ENCODE assay signal across 13 cellular contexts in genomic region chr10:6195891-6196290, GRCh38. TPM values are rescaled to one million over a fixed set of nuclear protein-coding genes. Genes with fewer than 3 reads are reported as not detected.
DNase-seq lines count a peak whose midpoint lies in the region; ATAC-seq and TF ChIP-seq lines count a peak whose summit lies in the region.
"Had no signal": no experiment of that assay in that cellular context is flagged by ENCODE, and none has a peak within 500 bp of the region (broad histone marks: within the 10 kb centered on the region; RNA-seq: fewer than 3 reads in every experiment).

No MANE protein-coding gene starts in this region.

- POLR2A ChIA-PET in activated CD4-positive, alpha-beta memory T cell treated with anti-CD3 and anti-CD28 coated beads, Interleukin-2, amount 10 ng/mL, durations not matched to agents 7 days and 5 days (lab: Charles Lee) = no interaction called here

- peaks cover 30% of the 10 kb centered on the region for H3K4me1 Mint-ChIP-seq in activated naive CD8-positive, alpha-beta T cell (ENCODE audit: low read depth)
- peaks cover 39% of the 10 kb centered on the region for H3K4me1 Mint-ChIP-seq in activated naive CD8-positive, alpha-beta T cell treated with anti-CD3 and anti-CD28 coated beads, Interleukin-2, amount 50 U/mL, for 24 hours
- peaks cover 85% of the 10 kb centered on the region for H3K4me1 Mint-ChIP-seq in dendritic cell treated with granulocyte-macrophage colony-stimulating factor and Interleukin-4, amounts not matched to agents 40 ng/mL and 50 ng/mL, for 4 days (ENCODE audit: low read depth)
- H3K4me1 Mint-ChIP-seq in activated CD4-positive, alpha-beta memory T cell treated with anti-CD3 and anti-CD28 coated beads, Interleukin-2, amount 10 ng/mL, durations not matched to agents 7 days and 5 days = peaks cover 14% of the 10 kb centered on the region

- H3K27me3 Mint-ChIP-seq in activated naive CD8-positive, alpha-beta T cell = no peaks in the 10 kb centered on the region
- H3K27me3 Mint-ChIP-seq in activated naive CD8-positive, alpha-beta T cell treated with anti-CD3 and anti-CD28 coated beads, Interleukin-2, amount 50 U/mL, for 24 hours = no peaks in the 10 kb centered on the region
- peaks cover 1% of the 10 kb centered on the region for H3K27me3 Mint-ChIP-seq in dendritic cell treated with granulocyte-macrophage colony-stimulating factor and Interleukin-4, amounts not matched to agents 40 ng/mL and 50 ng/mL, for 4 days
- peaks cover 2% of the 10 kb centered on the region for H3K27me3 Mint-ChIP-seq in activated CD4-positive, alpha-beta memory T cell treated with anti-CD3 and anti-CD28 coated beads, Interleukin-2, amount 10 ng/mL, durations not matched to agents 7 days and 5 days

- no peak for ATAC-seq in activated naive CD8-positive, alpha-beta T cell treated with anti-CD3 and anti-CD28 coated beads, Interleukin-2, amount 50 U/mL, for 24 hours
- ATAC-seq in mucosa of descending colon = peak; percentile 24
- peak; percentile 56 for ATAC-seq in upper lobe of right lung

- CTCF ChIA-PET in activated CD4-positive, alpha-beta memory T cell treated with anti-CD3 and anti-CD28 coated beads, Interleukin-2, amount 10 ng/mL, durations not matched to agents 7 days and 5 days (lab: Charles Lee) = interaction anchor here (1.1 to 1.8 kb wide), 2 partner anchors 22 to 206 kb away, joined by 4 to 5 read pairs; no protein-coding TSS in a partner anchor

- intact Hi-C loops in dendritic cell treated with granulocyte-macrophage colony-stimulating factor and Interleukin-4, amounts not matched to agents 40 ng/mL and 50 ng/mL, for 4 days (cut with micrococcal nuclease) = loop anchor here (2.0 kb wide), 1 partner anchor 31 kb away; no protein-coding TSS in a partner anchor
- intact Hi-C loops in mucosa of descending colon (cut with DNase I, micrococcal nuclease) (no loop called here), upper lobe of right lung (cut with DNase I) (no loop called here)

- TF ChIP-seq CTCF in mucosa of descending colon (IDR thresholded peaks at IDR 0.05) (no peak), upper lobe of right lung (IDR thresholded peaks at IDR 0.05) (no peak)

- no peaks in the 10 kb centered on the region for H3K27me3 ChIP-seq in upper lobe of right lung

- no peaks in the 10 kb centered on the region for H3K9me3 Mint-ChIP-seq in activated naive CD8-positive, alpha-beta T cell (ENCODE audit: low read depth)
- no peaks in the 10 kb centered on the region for H3K9me3 Mint-ChIP-seq in activated naive CD8-positive, alpha-beta T cell treated with anti-CD3 and anti-CD28 coated beads, Interleukin-2, amount 50 U/mL, for 24 hours
- H3K9me3 Mint-ChIP-seq in dendritic cell treated with granulocyte-macrophage colony-stimulating factor and Interleukin-4, amounts not matched to agents 40 ng/mL and 50 ng/mL, for 4 days = no peaks in the 10 kb centered on the region
- H3K9me3 Mint-ChIP-seq in activated CD4-positive, alpha-beta memory T cell treated with anti-CD3 and anti-CD28 coated beads, Interleukin-2, amount 10 ng/mL, durations not matched to agents 7 days and 5 days = no peaks in the 10 kb centered on the region

- no peak overlapping the region for H3K4me3 ChIP-seq in mucosa of descending colon
- H3K4me3 ChIP-seq in upper lobe of right lung = no peak overlapping the region

- H3K36me3 Mint-ChIP-seq in activated naive CD8-positive, alpha-beta T cell = peaks cover 5% of the 10 kb centered on the region
- no peaks in the 10 kb centered on the region for H3K36me3 Mint-ChIP-seq in activated naive CD8-positive, alpha-beta T cell treated with anti-CD3 and anti-CD28 coated beads, Interleukin-2, amount 50 U/mL, for 24 hours (ENCODE audit: low read depth)
- H3K36me3 Mint-ChIP-seq in dendritic cell treated with granulocyte-macrophage colony-stimulating factor and Interleukin-4, amounts not matched to agents 40 ng/mL and 50 ng/mL, for 4 days (ENCODE audit: low read depth) = peaks cover 15% of the 10 kb centered on the region
- H3K36me3 Mint-ChIP-seq in activated CD4-positive, alpha-beta memory T cell treated with anti-CD3 and anti-CD28 coated beads, Interleukin-2, amount 10 ng/mL, durations not matched to agents 7 days and 5 days (ENCODE audit: low read depth) = peaks cover 5% of the 10 kb centered on the region

- peak overlapping the region; percentile 17 for H3K27ac Mint-ChIP-seq in activated naive CD8-positive, alpha-beta T cell
- H3K27ac Mint-ChIP-seq in activated naive CD8-positive, alpha-beta T cell treated with anti-CD3 and anti-CD28 coated beads, Interleukin-2, amount 50 U/mL, for 24 hours = no peak overlapping the region
- peak overlapping the region; percentile 82 for H3K27ac Mint-ChIP-seq in dendritic cell treated with granulocyte-macrophage colony-stimulating factor and Interleukin-4, amounts not matched to agents 40 ng/mL and 50 ng/mL, for 4 days
- H3K27ac Mint-ChIP-seq in activated CD4-positive, alpha-beta memory T cell treated with anti-CD3 and anti-CD28 coated beads, Interleukin-2, amount 10 ng/mL, durations not matched to agents 7 days and 5 days = no peak overlapping the region

- no peak overlapping the region for H3K4me3 Mint-ChIP-seq in activated naive CD8-positive, alpha-beta T cell
- no peak overlapping the region for H3K4me3 Mint-ChIP-seq in activated naive CD8-positive, alpha-beta T cell treated with anti-CD3 and anti-CD28 coated beads, Interleukin-2, amount 50 U/mL, for 24 hours
- peak overlapping the region; percentile 26 for H3K4me3 Mint-ChIP-seq in dendritic cell treated with granulocyte-macrophage colony-stimulating factor and Interleukin-4, amounts not matched to agents 40 ng/mL and 50 ng/mL, for 4 days
- H3K4me3 Mint-ChIP-seq in activated CD4-positive, alpha-beta memory T cell treated with anti-CD3 and anti-CD28 coated beads, Interleukin-2, amount 10 ng/mL, durations not matched to agents 7 days and 5 days = no peak overlapping the region

- H3K9me3 ChIP-seq in mucosa of descending colon = no peaks in the 10 kb centered on the region
- H3K9me3 ChIP-seq in upper lobe of right lung = no peaks in the 10 kb centered on the region

- H3K27ac ChIP-seq in upper lobe of right lung = peak overlapping the region; percentile 63

- no peak for DNase-seq in activated naive CD8-positive, alpha-beta T cell treated with anti-CD3 and anti-CD28 coated beads, Interleukin-2, amount 50 U/mL, for 24 hours
- DNase-seq in mucosa of descending colon (peak in 1 of 3 donors; percentile 36), upper lobe of right lung (no peak), NCI-H69 (lab: John Stamatoyannopoulos, UW) (no peak), D341Med (ENCODE audit: low spot score) (no peak)
- DNase-seq in activated CD4-positive, alpha-beta memory T cell treated with anti-CD3 and anti-CD28 coated beads, Interleukin-2, amount 10 ng/mL, durations not matched to agents 7 days and 5 days = no peak
- DNase-seq: activated CD4-positive, CD25-positive, alpha-beta regulatory T cell; NCI-H1092; NCI-H510A treated with DMSO at 0.1 percent for 48 hours; SIG-M5; stimulated activated CD4-positive, alpha-beta T cell treated with anti-CD3 and anti-CD28 coated beads, Interleukin-4, amount 100 ng/mL, for 4 hours had no signal

- H3K4me1 ChIP-seq in mucosa of descending colon (ENCODE audit: low read depth) = peaks cover 1% of the 10 kb centered on the region
- peaks cover 18% of the 10 kb centered on the region for H3K4me1 ChIP-seq in upper lobe of right lung

- no peaks in the 10 kb centered on the region for H3K36me3 ChIP-seq in mucosa of descending colon (ENCODE audit: low read depth)
- H3K36me3 ChIP-seq in upper lobe of right lung = no peaks in the 10 kb centered on the region

RNA-seq across cellular contexts. Expression of gene PFKFB3, which starts 6.8 kb away (rescaled TPM):
- total RNA-seq in mucosa of descending colon (10 to 100 TPM; 19.3 to 39.0 (median 21.7) TPM), upper lobe of right lung (77.2 TPM)
- total RNA-seq in activated CD4-positive, alpha-beta memory T cell treated with anti-CD3 and anti-CD28 coated beads, Interleukin-2, amount 10 ng/mL, durations not matched to agents 7 days and 5 days = 10 to 100 TPM; 66.8 to 69.4 TPM

Comparison
In these comparisons a context has a peak if more than half of its experiments do, and no peak if none do; other contexts are left out.
1. H3K27ac Mint-ChIP-seq: peak in activated naive CD8-positive, alpha-beta T cell (single experiment) and dendritic cell treated with granulocyte-macrophage colony-stimulating factor and Interleukin-4, amounts not matched to agents 40 ng/mL and 50 ng/mL, for 4 days (single experiment); none in activated naive CD8-positive, alpha-beta T cell treated with anti-CD3 and anti-CD28 coated beads, Interleukin-2, amount 50 U/mL, for 24 hours (single experiment) and activated CD4-positive, alpha-beta memory T cell treated with anti-CD3 and anti-CD28 coated beads, Interleukin-2, amount 10 ng/mL, durations not matched to agents 7 days and 5 days (single experiment).